In genomic region chr20:38054647-38055046, GRCh38 we compare ENCODE assay signal across 19 cellular contexts. TPM values are rescaled to one million over a fixed set of nuclear protein-coding genes. Genes with fewer than 3 reads are reported as not detected.
DNase-seq lines count a peak whose midpoint lies in the region; ATAC-seq and TF ChIP-seq lines count a peak whose summit lies in the region.
"Had no signal": no experiment of that assay in that cellular context is flagged by ENCODE, and none has a peak within 500 bp of the region (broad histone marks: within the 10 kb centered on the region; RNA-seq: fewer than 3 reads in every experiment).

No MANE protein-coding gene starts in this region.

- peak overlapping the region; percentile 8 for H3K4me2 ChIP-seq in Karpas-422 (ENCODE audit: low read depth, low read length, poor library complexity, severe bottlenecking)
- H3K4me2 ChIP-seq: BLaER1 had no signal

- no peak overlapping the region for H3K4me3 Mint-ChIP-seq in stimulated activated naive B cell treated with anti-CD40 and anti-IgM and Interleukin-4, amounts not matched to agents 10 μg/mL and 1 μg/mL and 100 μg/mL, for 72 hours
- H3K4me3 Mint-ChIP-seq: CD14-positive monocyte, H9 had no signal

- H3K4me3 ChIP-seq in cardiac muscle cell = no peak overlapping the region
- no peak overlapping the region for H3K4me3 ChIP-seq in Karpas-422 (ENCODE audit: low read length)
- no peak overlapping the region for H3K4me3 ChIP-seq in left lung
- H3K4me3 ChIP-seq: BLaER1, GM12878 had no signal

- H3K79me2 ChIP-seq in Karpas-422 (ENCODE audit: low read length) = peaks cover 83% of the 10 kb centered on the region

- peaks cover 20 to 29% of the 10 kb centered on the region in 2 donors for H3K36me3 Mint-ChIP-seq in stimulated activated naive B cell treated with anti-CD40 and anti-IgM and Interleukin-4, amounts not matched to agents 10 μg/mL and 1 μg/mL and 100 μg/mL, for 72 hours

- DNase-seq in cardiac muscle cell (ENCODE audit: low read depth in 1 of 2, low spot score in 1 of 2) (no peak), left ventricle myocardium superior (no peak), Karpas-422 (no peak), left lung (no peak), head of caudate nucleus (no peak), NCI-H1092 treated with DMSO at 0.1 percent for 48 hours (lab: John Stamatoyannopoulos, UW) (no peak)
- no peak for DNase-seq in stimulated activated naive B cell treated with anti-CD40 and anti-IgM and Interleukin-4, amounts not matched to agents 10 μg/mL and 1 μg/mL and 100 μg/mL, for 72 hours
- DNase-seq: 8988T; CD8-positive, alpha-beta memory T cell; COR-L47; DMS 273 treated with DMSO at 0.1 percent for 48 hours; DMS53; DND-41; EL; H9 had no signal

- H3K4me1 ChIP-seq in cardiac muscle cell (ENCODE audit: low read depth) = peaks cover 25% of the 10 kb centered on the region
- peaks cover 32% of the 10 kb centered on the region for H3K4me1 ChIP-seq in Karpas-422 (ENCODE audit: low read length)
- peaks cover 0 to 18% of the 10 kb centered on the region in 2 donors for H3K4me1 ChIP-seq in left lung
- H3K4me1 ChIP-seq: BLaER1 had no signal

- H3K27ac Mint-ChIP-seq in stimulated activated naive B cell treated with anti-CD40 and anti-IgM and Interleukin-4, amounts not matched to agents 10 μg/mL and 1 μg/mL and 100 μg/mL, for 72 hours = no peak overlapping the region

- H3K9ac ChIP-seq in Karpas-422 (ENCODE audit: low read length) = no peak overlapping the region
- H3K9ac ChIP-seq: BLaER1 had no signal

- H3K9me3 Mint-ChIP-seq in stimulated activated naive B cell treated with anti-CD40 and anti-IgM and Interleukin-4, amounts not matched to agents 10 μg/mL and 1 μg/mL and 100 μg/mL, for 72 hours = no peaks in the 10 kb centered on the region
- H3K9me3 Mint-ChIP-seq: CD14-positive monocyte; CD8-positive, alpha-beta memory T cell; H9 had no signal

- no peaks in the 10 kb centered on the region for H3K9me2 ChIP-seq in Karpas-422 (replicated peaks; ENCODE audit: insufficient read depth, low read length)

- no peak overlapping the region for H2AFZ ChIP-seq in Karpas-422 (ENCODE audit: low read length)

- H3K27ac ChIP-seq in cardiac muscle cell (peak overlapping the region; percentile 47), Karpas-422 (ENCODE audit: low read length) (peak overlapping the region; percentile 28; the same call in 1 of the 2 replicates), left lung (no peak overlapping the region)
- H3K27ac ChIP-seq: BLaER1 had no signal

- no peak for ATAC-seq in left ventricle myocardium superior
- ATAC-seq in left lung = peak; percentile 73
- ATAC-seq in stimulated activated naive B cell treated with anti-CD40 and anti-IgM and Interleukin-4, amounts not matched to agents 10 μg/mL and 1 μg/mL and 100 μg/mL, for 72 hours (replicated peaks) = no peak
- ATAC-seq: GM12878, HepG2 had no signal

- H3K27me3 Mint-ChIP-seq in stimulated activated naive B cell treated with anti-CD40 and anti-IgM and Interleukin-4, amounts not matched to agents 10 μg/mL and 1 μg/mL and 100 μg/mL, for 72 hours = no peaks in the 10 kb centered on the region
- H3K27me3 Mint-ChIP-seq: CD8-positive, alpha-beta memory T cell had no signal

- intact Hi-C loops in left ventricle myocardium superior (cut with micrococcal nuclease) (no loop called here), left lung (cut with DNase I) (loop anchor here in 1 of 2 donors (5.0 kb wide), 1 partner anchor 168 kb away; no protein-coding TSS in a partner anchor), head of caudate nucleus (cut with DNase I) (loop anchor here (5.0 kb wide), 1 partner anchor 168 kb away; no protein-coding TSS in a partner anchor)

- H4K20me1 ChIP-seq in Karpas-422 (ENCODE audit: insufficient read depth, low read depth, low read length) = peaks cover 14% of the 10 kb centered on the region

- H3K27me3 ChIP-seq in cardiac muscle cell (no peaks in the 10 kb centered on the region), Karpas-422 (ENCODE audit: low read length) (no peaks in the 10 kb centered on the region), left lung (no peaks in the 10 kb centered on the region)
- H3K27me3 ChIP-seq: BLaER1 had no signal

- no peak for TF ChIP-seq CTCF in cardiac muscle cell (IDR thresholded peaks at IDR 0.05; ENCODE audit: low read depth, low read length)
- no peak for TF ChIP-seq CTCF in left lung (IDR thresholded peaks at IDR 0.05)

- H3K9me3 ChIP-seq in cardiac muscle cell (ENCODE audit: low read depth) = no peaks in the 10 kb centered on the region
- H3K9me3 ChIP-seq in Karpas-422 (ENCODE audit: low read length) = no peaks in the 10 kb centered on the region
- H3K9me3 ChIP-seq in left lung = no peaks in the 10 kb centered on the region
- H3K9me3 ChIP-seq: BLaER1 had no signal

- H3K36me3 ChIP-seq in cardiac muscle cell (peaks cover 30% of the 10 kb centered on the region), Karpas-422 (ENCODE audit: insufficient read depth, low read length) (peaks cover 40% of the 10 kb centered on the region), left lung (peaks cover 0 to 55% of the 10 kb centered on the region in 2 donors)

- H3K4me1 Mint-ChIP-seq in stimulated activated naive B cell treated with anti-CD40 and anti-IgM and Interleukin-4, amounts not matched to agents 10 μg/mL and 1 μg/mL and 100 μg/mL, for 72 hours = peaks cover 10 to 17% of the 10 kb centered on the region in 2 donors

RNA-seq across cellular contexts. Expression of gene RPRD1B, which starts 21.1 kb away (rescaled TPM):
- total RNA-seq in cardiac muscle cell (26.2 and 43.5 TPM in 2 replicates), left ventricle myocardium superior (65.3 TPM), left lung (10 to 100 TPM; 25.7 to 28.1 TPM)
- polyA plus RNA-seq in cardiac muscle cell = 31.0 and 44.5 TPM in 2 replicates
- 20.3 and 68.2 TPM in 2 replicates for total RNA-seq in Karpas-422 (2014; rRNA removed; shearing (Covaris generic); ENCODE audit: low replicate concordance)

RNA-seq across cellular contexts. Expression of gene TTI1, which starts 21.4 kb away (rescaled TPM):
- 19.0 and 23.0 TPM in 2 replicates for total RNA-seq in cardiac muscle cell
- polyA plus RNA-seq in cardiac muscle cell = 23.1 and 32.8 TPM in 2 replicates
- total RNA-seq in left ventricle myocardium superior = 12.5 TPM
- total RNA-seq in Karpas-422 (2014; rRNA removed; shearing (Covaris generic); ENCODE audit: low replicate concordance) = 22.7 and 38.3 TPM in 2 replicates
- 10 to 100 TPM; 16.9 to 19.4 TPM for total RNA-seq in left lung

Comparison
In these comparisons a context has a peak if more than half of its experiments do, and no peak if none do; other contexts are left out.
1. H3K27ac ChIP-seq: peak in cardiac muscle cell (single experiment) and Karpas-422 (single experiment); none in left lung (0 of 2).